ENCODE assay signal across 8 cellular contexts in genomic region chr11:76208829-76209670, GRCh38. TPM values are rescaled to one million over a fixed set of nuclear protein-coding genes. Genes with fewer than 3 reads are reported as not detected.
DNase-seq lines count a peak whose midpoint lies in the region; ATAC-seq and TF ChIP-seq lines count a peak whose summit lies in the region.

No MANE protein-coding gene starts in this region.

- 1% methylated on average over 59 of the region's 94 CpGs; no CpG with 5 or more reads in 1 of the 2 donors for WGBS in transverse colon (ENCODE audit: low coverage in 1 of 2), 2 donors

- no peaks in the 10 kb centered on the region for H3K36me3 ChIP-seq in SK-N-MC (ENCODE audit: insufficient read depth, low read length)
- no peaks in the 10 kb centered on the region for H3K36me3 ChIP-seq in cardiac muscle cell
- no peaks in the 10 kb centered on the region for H3K36me3 ChIP-seq in transverse colon

- in situ Hi-C loops in transverse colon (cut with MboI; ENCODE audit: low pct_ligation_motif_present in 1 of 4, low pct_unique_long_range_greater_than_20kb in 1 of 4, low sequenced_read_pairs in 3 of 4) = loop anchor here in 1 of 4 donors (25.0 kb wide), 1 partner anchor 103 kb away; no protein-coding TSS in a partner anchor

- intact Hi-C loops in transverse colon (cut with DNase I; ENCODE audit: low total_unique reads) = loop anchor here (2.0 kb wide), 1 partner anchor 110 kb away; no protein-coding TSS in a partner anchor

- H3K4me1 ChIP-seq in cardiac muscle cell (ENCODE audit: low read depth) (peaks cover 9% of the 10 kb centered on the region), transverse colon (peaks cover 15 to 60% (median 55%) of the 10 kb centered on the region in 4 donors)

- H3K4me3 ChIP-seq in SK-N-MC (peak overlapping the region; percentile 89), cardiac muscle cell (peak overlapping the region; percentile 61), transverse colon (peak overlapping the region; percentile 35 to 64 (median 46))

- H3K27me3 ChIP-seq in cardiac muscle cell (peaks cover 39% of the 10 kb centered on the region), transverse colon (peaks cover 80% of the 10 kb centered on the region)

- ATAC-seq in HG02938 (IDR thresholded peaks at IDR 0.05; ENCODE audit: unreplicated experiment) = no peak

- peak; percentile 37; the same call in 1 of the 2 replicates for TF ChIP-seq RAD21 in Ishikawa (IDR thresholded peaks at IDR 0.05; ENCODE audit: low read depth)

- TF ChIP-seq POLR2A in transverse colon (IDR thresholded peaks at IDR 0.05) = no peak

- TF ChIP-seq EP300 in Ishikawa (IDR thresholded peaks at IDR 0.05; ENCODE audit: borderline replicate concordance) = no peak
- TF ChIP-seq EP300 in transverse colon (IDR thresholded peaks at IDR 0.05; ENCODE audit: low read depth) = no peak

- H3K9me3 ChIP-seq in SK-N-MC (ENCODE audit: low read depth, low read length) (no peaks in the 10 kb centered on the region), cardiac muscle cell (ENCODE audit: low read depth) (no peaks in the 10 kb centered on the region), transverse colon (no peaks in the 10 kb centered on the region)

- H3K27ac ChIP-seq in SK-N-MC (no peak overlapping the region), cardiac muscle cell (no peak overlapping the region), transverse colon (peak overlapping the region; percentile 49 to 59 (median 56))

- DNase-seq in ELF-1 (ENCODE audit: low read depth, low spot score) = peak; percentile 87
- no peak for DNase-seq in SK-N-MC (ENCODE audit: low read depth, low spot score)
- DNase-seq in activated naive CD4-positive, alpha-beta T cell treated with anti-CD3 and anti-CD28 coated beads, Interleukin-2, amount 50 U/mL, for 16 hours = peak; percentile 80
- peak; percentile 58 to 88 for DNase-seq in cardiac muscle cell (ENCODE audit: low read depth in 1 of 2, low spot score in 1 of 2)
- peak; percentile 26 for DNase-seq in pons (ENCODE audit: low spot score)
- DNase-seq in transverse colon = peak; percentile 85

- peak overlapping the region; percentile 23 for H3K9ac ChIP-seq in SK-N-MC (ENCODE audit: insufficient read length)

- TF ChIP-seq CTCF in cardiac muscle cell (IDR thresholded peaks at IDR 0.05; ENCODE audit: low read depth, low read length) = peak; percentile 79
- peak; percentile 75 to 93 (median 89) for TF ChIP-seq CTCF in transverse colon (IDR thresholded peaks at IDR 0.05)

TF ChIP-seq in Ishikawa, 13 proteins besides CTCF, POLR2A, EP300 and RAD21:
- peak; percentile 10; the same call in 1 of the 2 replicates for TF ChIP-seq TCF12 (IDR thresholded peaks at IDR 0.05; ENCODE audit: low read depth)
- TF ChIP-seq YY1 (IDR thresholded peaks at IDR 0.05; ENCODE audit: low read depth) = no peak
- no peak for TF ChIP-seq FOXM1 (IDR thresholded peaks at IDR 0.05; ENCODE audit: borderline replicate concordance, low read depth)
- TF ChIP-seq TEAD4 (IDR thresholded peaks at IDR 0.05) = no peak
- TF ChIP-seq USF1 (IDR thresholded peaks at IDR 0.05) = peak; percentile 6; the same call in 1 of the 2 replicates
- peak; percentile 88; the same call in 1 of the 2 replicates for TF ChIP-seq ZBTB7A (IDR thresholded peaks at IDR 0.05; ENCODE audit: low read depth)
- TF ChIP-seq CREB1 (IDR thresholded peaks at IDR 0.05; ENCODE audit: low read depth) = no peak
- peak; percentile 74 for TF ChIP-seq MAX (IDR thresholded peaks at IDR 0.05)
- TF ChIP-seq TAF1 (IDR thresholded peaks at IDR 0.05; ENCODE audit: low read depth) = no peak
- no peak for TF ChIP-seq REST (IDR thresholded peaks at IDR 0.05; ENCODE audit: low read depth)
- no peak for TF ChIP-seq CEBPB (IDR thresholded peaks at IDR 0.05)
- TF ChIP-seq EGR1 (IDR thresholded peaks at IDR 0.05) = no peak
- no peak for TF ChIP-seq NFIC (IDR thresholded peaks at IDR 0.05)

RNA-seq across cellular contexts. Expression of gene WNT11, which starts 2.7 kb away (rescaled TPM):
- total RNA-seq in cardiac muscle cell = 107 and 114 TPM in 2 replicates
- 78.3 and 87.9 TPM in 2 replicates for polyA plus RNA-seq in cardiac muscle cell
- total RNA-seq in transverse colon = 10 to 100 TPM in 2 of 4 donors, 1 to 10 TPM in 2; 2.4 to 14.6 (median 9.9) TPM

Comparison
In these comparisons a context has a peak if more than half of its experiments do, and no peak if none do; other contexts are left out.
1. H3K27ac ChIP-seq: peak in transverse colon (4 of 4); none in SK-N-MC (single experiment) and cardiac muscle cell (single experiment).
2. Peak in every context shown above with its lines, with median percentiles within 50 percentile points of each other: H3K4me3 ChIP-seq.